Comparison of ENCODE assay signal across 17 cellular contexts in the genomic region with DNA sequence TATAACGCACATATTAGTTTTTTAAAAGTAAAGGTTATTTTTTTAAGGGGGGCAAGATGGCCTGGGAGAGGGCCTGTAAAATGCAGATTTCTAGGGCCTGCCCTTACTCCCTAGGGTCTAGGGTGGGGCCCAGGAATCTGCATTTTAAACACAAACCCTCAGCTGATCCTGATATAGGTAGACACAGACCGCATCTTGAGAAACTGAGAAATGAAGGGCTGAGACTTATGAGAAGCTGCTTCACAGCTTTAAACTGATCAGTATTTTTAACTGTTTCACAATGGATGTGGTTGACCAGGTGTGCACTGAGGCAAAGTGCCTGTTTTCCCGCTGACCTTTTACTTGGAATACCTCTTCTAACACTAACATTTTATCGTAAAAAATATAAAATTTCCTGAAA.
DNase-seq lines count a peak whose midpoint lies in the region; ATAC-seq lines count a peak whose summit lies in the region.
"Had no signal": no experiment of that assay in that cellular context is flagged by ENCODE, and none has a peak within 500 bp of the region (broad histone marks: within the 10 kb centered on the region; RNA-seq: fewer than 3 reads in every experiment).

No MANE protein-coding gene starts in this region.

- H3K9me3 Mint-ChIP-seq in activated naive CD8-positive, alpha-beta T cell (ENCODE audit: low read depth), result no peaks in the 10 kb centered on the region
- H3K9me3 Mint-ChIP-seq in activated naive CD8-positive, alpha-beta T cell treated with anti-CD3 and anti-CD28 coated beads for 36 hours, result no peaks in the 10 kb centered on the region
- H3K9me3 Mint-ChIP-seq in stimulated activated effector memory CD8-positive, alpha-beta T cell treated with anti-CD3 and anti-CD28 coated beads, Interleukin-12 subunit alpha, Interleukin-12 subunit beta, amount 100 ng/mL, for 72 hours, result no peaks in the 10 kb centered on the region

- no peak for DNase-seq in activated naive CD8-positive, alpha-beta T cell treated with anti-CD3 and anti-CD28 coated beads for 36 hours
- DNase-seq in stimulated activated effector memory CD8-positive, alpha-beta T cell treated with anti-CD3 and anti-CD28 coated beads, Interleukin-12 subunit alpha, Interleukin-12 subunit beta, amount 100 ng/mL, for 72 hours (ENCODE audit: low spot score in 2 of 2), result no peak
- no peak for DNase-seq in left lobe of liver (ENCODE audit: low spot score)
- DNase-seq: ACHN, aorta, DND-41, gastrocnemius medialis, left colon, NCI-H2029 treated with DMSO at 0.1 percent for 48 hours, PC-9, T-helper 2 cell, upper lobe of right lung had no signal

- peaks cover 61% of the 10 kb centered on the region for H3K4me1 Mint-ChIP-seq in activated naive CD8-positive, alpha-beta T cell (ENCODE audit: low read depth)
- H3K4me1 Mint-ChIP-seq in activated naive CD8-positive, alpha-beta T cell treated with anti-CD3 and anti-CD28 coated beads for 36 hours, result peaks cover 55% of the 10 kb centered on the region
- H3K4me1 Mint-ChIP-seq in stimulated activated effector memory CD8-positive, alpha-beta T cell treated with anti-CD3 and anti-CD28 coated beads, Interleukin-12 subunit alpha, Interleukin-12 subunit beta, amount 100 ng/mL, for 72 hours, result peaks cover 56% of the 10 kb centered on the region

- H3K36me3 Mint-ChIP-seq in activated naive CD8-positive, alpha-beta T cell, result peaks cover 3% of the 10 kb centered on the region
- H3K36me3 Mint-ChIP-seq in activated naive CD8-positive, alpha-beta T cell treated with anti-CD3 and anti-CD28 coated beads for 36 hours, result peaks cover 12% of the 10 kb centered on the region
- peaks cover 100% of the 10 kb centered on the region for H3K36me3 Mint-ChIP-seq in stimulated activated effector memory CD8-positive, alpha-beta T cell treated with anti-CD3 and anti-CD28 coated beads, Interleukin-12 subunit alpha, Interleukin-12 subunit beta, amount 100 ng/mL, for 72 hours

- no peaks in the 10 kb centered on the region for H3K27me3 Mint-ChIP-seq in activated naive CD8-positive, alpha-beta T cell
- H3K27me3 Mint-ChIP-seq in activated naive CD8-positive, alpha-beta T cell treated with anti-CD3 and anti-CD28 coated beads for 36 hours, result no peaks in the 10 kb centered on the region

- peak overlapping the region; percentile 86 for H3K27ac Mint-ChIP-seq in activated naive CD8-positive, alpha-beta T cell
- H3K27ac Mint-ChIP-seq in activated naive CD8-positive, alpha-beta T cell treated with anti-CD3 and anti-CD28 coated beads for 36 hours, result no peak overlapping the region
- H3K27ac Mint-ChIP-seq in stimulated activated effector memory CD8-positive, alpha-beta T cell treated with anti-CD3 and anti-CD28 coated beads, Interleukin-12 subunit alpha, Interleukin-12 subunit beta, amount 100 ng/mL, for 72 hours, result peak overlapping the region; percentile 98

- ATAC-seq in GM21526 (IDR thresholded peaks at IDR 0.05; ENCODE audit: low FRiP score, unreplicated experiment) (peak; percentile 46), HG03432 (IDR thresholded peaks at IDR 0.05; ENCODE audit: unreplicated experiment) (peak; percentile 85), left lobe of liver (no peak), GM21515 (IDR thresholded peaks at IDR 0.05; ENCODE audit: unreplicated experiment) (no peak), HG02852 (IDR thresholded peaks at IDR 0.05; ENCODE audit: unreplicated experiment) (no peak)
- ATAC-seq in stimulated activated effector memory CD8-positive, alpha-beta T cell treated with anti-CD3 and anti-CD28 coated beads, Interleukin-12 subunit alpha, Interleukin-12 subunit beta, amount 100 ng/mL, for 72 hours, result no peak
- ATAC-seq: gastrocnemius medialis, upper lobe of right lung had no signal

- no peak overlapping the region for H3K4me3 Mint-ChIP-seq in activated naive CD8-positive, alpha-beta T cell
- H3K4me3 Mint-ChIP-seq in activated naive CD8-positive, alpha-beta T cell treated with anti-CD3 and anti-CD28 coated beads for 36 hours, result no peak overlapping the region
- H3K4me3 Mint-ChIP-seq in stimulated activated effector memory CD8-positive, alpha-beta T cell treated with anti-CD3 and anti-CD28 coated beads, Interleukin-12 subunit alpha, Interleukin-12 subunit beta, amount 100 ng/mL, for 72 hours, result no peak overlapping the region

Comparison
In these comparisons a context has a peak if more than half of its experiments do, and no peak if none do; other contexts are left out.
1. ATAC-seq: peak in GM21526 (single experiment) and HG03432 (single experiment); none in stimulated activated effector memory CD8-positive, alpha-beta T cell treated with anti-CD3 and anti-CD28 coated beads, Interleukin-12 subunit alpha, Interleukin-12 subunit beta, amount 100 ng/mL, for 72 hours (single experiment), left lobe of liver (single experiment), GM21515 (single experiment) and HG02852 (single experiment).